ENCODE assay signal across 13 cellular contexts in the genomic region with DNA sequence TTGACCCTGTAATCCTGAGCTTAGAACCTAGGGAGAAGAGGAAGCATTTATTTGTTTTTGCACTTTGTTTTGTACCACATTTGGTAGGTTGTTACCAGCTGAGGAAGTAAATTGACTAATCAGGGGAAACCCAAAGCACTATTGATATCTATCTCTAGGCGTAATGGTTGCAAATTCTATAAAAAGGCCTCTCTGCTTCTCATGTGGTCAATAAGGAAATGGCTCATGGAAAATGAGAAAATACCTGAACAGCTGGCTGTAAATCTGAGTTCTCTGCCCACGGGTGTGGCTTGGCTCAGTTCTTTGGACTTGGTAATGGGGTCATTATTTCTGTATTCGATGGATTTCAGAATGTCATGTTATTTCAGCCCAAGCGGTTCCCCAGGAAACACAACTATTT. TPM values are rescaled to one million over a fixed set of nuclear protein-coding genes. Genes with fewer than 3 reads are reported as not detected.
DNase-seq lines count a peak whose midpoint lies in the region; ATAC-seq, FAIRE-seq and TF ChIP-seq lines count a peak whose summit lies in the region.
"Had no signal": no experiment of that assay in that cellular context is flagged by ENCODE, and none has a peak within 500 bp of the region (broad histone marks: within the 10 kb centered on the region; RNA-seq: fewer than 3 reads in every experiment).

No MANE protein-coding gene starts in this region.

- H3F3A ChIP-seq in GM23338 (replicated peaks; ENCODE audit: low read depth) (no peaks in the 10 kb centered on the region), PC-3 (ENCODE audit: low read length, unreplicated experiment) (no peaks in the 10 kb centered on the region)

- no peak overlapping the region for H3K4me3 ChIP-seq in pancreas
- H3K4me3 ChIP-seq in GM23338 = no peak overlapping the region
- H3K4me3 ChIP-seq in PC-3 (ENCODE audit: low read length) = no peak overlapping the region

- H4K20me1 ChIP-seq in GM23338 (replicated peaks; ENCODE audit: insufficient read depth) = no peaks in the 10 kb centered on the region
- H4K20me1 ChIP-seq in PC-3 (ENCODE audit: low read length) = no peaks in the 10 kb centered on the region

- H3K36me3 ChIP-seq in pancreas = no peaks in the 10 kb centered on the region
- H3K36me3 ChIP-seq in GM23338 (ENCODE audit: insufficient read depth) = no peaks in the 10 kb centered on the region
- H3K36me3 ChIP-seq in PC-3 (ENCODE audit: low read depth, low read length) = no peaks in the 10 kb centered on the region

- no peak overlapping the region for H3K9ac ChIP-seq in PC-3 (ENCODE audit: low read length)

- TF ChIP-seq CTCF in pancreas (IDR thresholded peaks at IDR 0.05) (no peak), GM23338 (conservative IDR thresholded peaks at IDR 0.05; ENCODE audit: low read depth in 2 of 2) (no peak), PC-3 (conservative IDR thresholded peaks at IDR 0.05; ENCODE audit: low read depth, low read length) (no peak)

- H3K4me1 Mint-ChIP-seq in GM23338 = no peaks in the 10 kb centered on the region
- peaks cover 0 to 2% (median 0%) of the 10 kb centered on the region in 3 donors for H3K4me1 Mint-ChIP-seq in T-cell

- H3K27ac ChIP-seq in pancreas (peak overlapping the region; percentile 3 to 73 (median 41)), GM23338 (ENCODE audit: low read depth) (no peak overlapping the region), PC-3 (ENCODE audit: low read length) (no peak overlapping the region)

- H3K9me2 ChIP-seq in GM23338 (ENCODE audit: insufficient read depth) (no peaks in the 10 kb centered on the region), PC-3 (replicated peaks; ENCODE audit: low read length) (no peaks in the 10 kb centered on the region)

- WGBS in pancreas, 2 donors = 45 to 49% methylated on average over 4 of the region's 4 CpGs

- H3K4me2 ChIP-seq in GM23338 (no peak overlapping the region), PC-3 (ENCODE audit: low read length) (no peak overlapping the region)

- intact Hi-C loops in pancreas (cut with DNase I) (no loop called here), PC-3 (cut with micrococcal nuclease) (no loop called here)

- no peaks in the 10 kb centered on the region for H3K9me3 ChIP-seq in pancreas
- no peaks in the 10 kb centered on the region for H3K9me3 ChIP-seq in PC-3 (ENCODE audit: low read length)

- BruUV-seq in PC-3 (replicated peaks; lab: Mats Ljungman, UMichigan) = no TSS peak

- DNase-seq in DMS153 (lab: John Stamatoyannopoulos, UW) = peak; percentile 11
- no peak for DNase-seq in DMS153 treated with DMSO at 0.1 percent for 48 hours (lab: John Stamatoyannopoulos, UW; ENCODE audit: unreplicated experiment)
- no peak for DNase-seq in pancreas
- no peak for DNase-seq in GM23338 (ENCODE audit: low spot score)
- DNase-seq in T-cell = no peak
- no peak for DNase-seq in PC-3
- DNase-seq: DMS79; stimulated activated CD4-positive, alpha-beta T cell treated with anti-CD3 and anti-CD28 coated beads, Interleukin-2, amount 100 ng/mL, for 24 hours had no signal

- ATAC-seq in GM21529 (IDR thresholded peaks at IDR 0.05; ENCODE audit: unreplicated experiment) = peak; percentile 81
- ATAC-seq in HG03442 (IDR thresholded peaks at IDR 0.05; ENCODE audit: unreplicated experiment) = peak; percentile 90
- ATAC-seq in pancreas = peak; percentile 48 to 77 (median 74)
- ATAC-seq in GM23338 = no peak
- ATAC-seq in T-cell (replicated peaks in 1 of 4) = no peak
- ATAC-seq in PC-3 = no peak

- FAIRE-seq in pancreas (lab: Jason Lieb, UNC) = peak; percentile 45
- FAIRE-seq: A204.1 had no signal

- no peaks in the 10 kb centered on the region for H3K9me3 Mint-ChIP-seq in GM23338
- H3K9me3 Mint-ChIP-seq in T-cell = no peaks in the 10 kb centered on the region

- H3K27me3 Mint-ChIP-seq in GM23338 (ENCODE audit: insufficient read depth, low read depth, poor library complexity) = peaks cover 2% of the 10 kb centered on the region
- no peaks in the 10 kb centered on the region for H3K27me3 Mint-ChIP-seq in T-cell

- CTCF ChIA-PET in T-cell (lab: Charles Lee) (interaction anchor here in 1 of 2 donors (0.6 kb wide), 1 partner anchor 480 kb away, joined by 3 read pairs; no protein-coding TSS in a partner anchor), PC-3 (lab: Charles Lee) (no interaction called here)

- H2AFZ ChIP-seq in GM23338 = no peak overlapping the region
- no peak overlapping the region for H2AFZ ChIP-seq in PC-3 (ENCODE audit: low read length)

- H3K4me1 ChIP-seq in pancreas (no peaks in the 10 kb centered on the region), GM23338 (ENCODE audit: insufficient read depth) (no peaks in the 10 kb centered on the region), PC-3 (ENCODE audit: insufficient read depth, low read length) (no peaks in the 10 kb centered on the region)

- POLR2A ChIA-PET in T-cell (lab: Charles Lee) (interaction anchor here in 1 of 2 donors (0.5 kb wide), 1 partner anchor 735 kb away, joined by 6 read pairs; no protein-coding TSS in a partner anchor), PC-3 (lab: Charles Lee; ENCODE audit: unreplicated experiment) (no interaction called here)

- H3K27me3 ChIP-seq in pancreas (no peaks in the 10 kb centered on the region), GM23338 (ENCODE audit: insufficient read depth) (no peaks in the 10 kb centered on the region), PC-3 (ENCODE audit: low read length) (peaks cover 30% of the 10 kb centered on the region)

- H3K36me3 Mint-ChIP-seq in GM23338 (ENCODE audit: low read depth) (no peaks in the 10 kb centered on the region), T-cell (no peaks in the 10 kb centered on the region)

- H3K4me3 Mint-ChIP-seq in GM23338 = no peak overlapping the region
- H3K4me3 Mint-ChIP-seq in T-cell = no peak overlapping the region

- H3K79me2 ChIP-seq in GM23338 (replicated peaks; ENCODE audit: insufficient read depth) = no peaks in the 10 kb centered on the region
- H3K79me2 ChIP-seq in PC-3 (ENCODE audit: low read length) = no peaks in the 10 kb centered on the region

- H3K27ac Mint-ChIP-seq in GM23338 (no peak overlapping the region), T-cell (no peak overlapping the region)

TF ChIP-seq in GM23338, 12 proteins besides CTCF, POLR2A, EP300 and RAD21 (continues in another document):
- TF ChIP-seq CREB1 (CRISPR knock-in tag; IDR thresholded peaks at IDR 0.05; ENCODE audit: low read depth) = no peak
- no peak for TF ChIP-seq EZH2phosphoT487 (IDR thresholded peaks at IDR 0.05; ENCODE audit: unreplicated experiment)
- no peak for TF ChIP-seq EZH2 (IDR thresholded peaks at IDR 0.05; ENCODE audit: low read depth, unreplicated experiment)

RNA-seq across cellular contexts. Expression of gene BARX2, which starts 42.4 kb away (rescaled TPM):
- 1 to 10 TPM; 4.1 to 9.9 (median 5.2) TPM for total RNA-seq in pancreas
- polyA plus RNA-seq in pancreas = 1 to 10 TPM; 3.8 to 7.8 TPM
- total RNA-seq in GM23338 (2014; rRNA removed; shearing (Covaris generic)) = not detected in 2 replicates
- not detected in 2 replicates for polyA plus RNA-seq in GM23338 (2016; fragmentation: Nextera tagmentation; extraction: Ambion mirVana)
- total RNA-seq in T-cell = not detected
- 0.47 and 1.2 TPM in 2 replicates for total RNA-seq in PC-3 (2014; rRNA removed)
- total RNA-seq: fibroblast of villous mesenchyme, subcutaneous adipose tissue had no signal

Comparison
In these comparisons a context has a peak if more than half of its experiments do, and no peak if none do; other contexts are left out.
1. ATAC-seq: peak in GM21529 (single experiment), HG03442 (single experiment) and pancreas (4 of 4); none in GM23338 (single experiment), T-cell (0 of 4) and PC-3 (single experiment).
2. H3K27ac ChIP-seq: peak in pancreas (4 of 4); none in GM23338 (single experiment) and PC-3 (single experiment).